ENCODE assay signal across 14 cellular contexts in genomic region chr20:44750081-44750805, GRCh38. TPM values are rescaled to one million over a fixed set of nuclear protein-coding genes. Genes with fewer than 3 reads are reported as not detected.
DNase-seq lines count a peak whose midpoint lies in the region; ATAC-seq and TF ChIP-seq lines count a peak whose summit lies in the region.
"Had no signal": no experiment of that assay in that cellular context is flagged by ENCODE, and none has a peak within 500 bp of the region (broad histone marks: within the 10 kb centered on the region; RNA-seq: fewer than 3 reads in every experiment).

No MANE protein-coding gene starts in this region.

- H3K4me1 Mint-ChIP-seq in natural killer cell treated with Interleukin-12 subunit alpha and Interleukin-12 subunit beta and Interleukin-15 and Interleukin-18, amount 100 ng/mL, for 72 hours (ENCODE audit: low read depth in 2 of 2), result peaks cover 7 to 10% of the 10 kb centered on the region in 2 donors

- no peak for DNase-seq in AG09319 (ENCODE audit: extremely low read depth, low read depth)
- peak; percentile 28 for DNase-seq in GM06990 (ENCODE audit: extremely low read depth, insufficient read length)
- DNase-seq in astrocyte of the spinal cord (ENCODE audit: low read depth, low spot score), result no peak
- peak; percentile 59 for DNase-seq in natural killer cell treated with Interleukin-12 subunit alpha and Interleukin-12 subunit beta and Interleukin-15 and Interleukin-18, amount 100 ng/mL, for 72 hours (ENCODE audit: low spot score)
- no peak for DNase-seq in NCI-H1092 treated with DMSO at 0.1 percent for 48 hours (lab: John Stamatoyannopoulos, UW)
- no peak for DNase-seq in NCI-H128 (lab: John Stamatoyannopoulos, UW; ENCODE audit: unreplicated experiment)
- DNase-seq: activated gamma-delta T cell, esophagus squamous epithelium, immature natural killer cell, retina, SW 1271 had no signal

- H3K36me3 ChIP-seq in GM06990 (ENCODE audit: control insufficient read depth, insufficient read depth, low read length), result no peaks in the 10 kb centered on the region
- H3K36me3 ChIP-seq: esophagus squamous epithelium, suprapubic skin had no signal

- no peaks in the 10 kb centered on the region for H3K36me3 Mint-ChIP-seq in natural killer cell treated with Interleukin-12 subunit alpha and Interleukin-12 subunit beta and Interleukin-15 and Interleukin-18, amount 100 ng/mL, for 72 hours
- H3K36me3 Mint-ChIP-seq: immature natural killer cell had no signal

- H3K27me3 Mint-ChIP-seq in natural killer cell treated with Interleukin-12 subunit alpha and Interleukin-12 subunit beta and Interleukin-15 and Interleukin-18, amount 100 ng/mL, for 72 hours, result peaks cover 18 to 22% of the 10 kb centered on the region in 2 donors

- H3K27me3 ChIP-seq in GM06990 (replicated peaks; ENCODE audit: control insufficient read depth, insufficient read depth, low read length), result peaks cover 2% of the 10 kb centered on the region

- TF ChIP-seq CTCF in AG09319 (IDR thresholded peaks at IDR 0.05; ENCODE audit: low read depth, low read length), result peak; percentile 16
- no peak for TF ChIP-seq CTCF in GM06990 (IDR thresholded peaks at IDR 0.05; ENCODE audit: insufficient read depth, low read length, poor library complexity, severe bottlenecking)
- TF ChIP-seq CTCF in astrocyte of the spinal cord (IDR thresholded peaks at IDR 0.05; ENCODE audit: low read depth, low read length), result peak; percentile 4

- ATAC-seq in natural killer cell treated with Interleukin-12 subunit alpha and Interleukin-12 subunit beta and Interleukin-15 and Interleukin-18, amount 100 ng/mL, for 72 hours, result no peak
- ATAC-seq in GM18868 (IDR thresholded peaks at IDR 0.05; ENCODE audit: unreplicated experiment), result no peak
- no peak for ATAC-seq in HG02973 (IDR thresholded peaks at IDR 0.05; ENCODE audit: unreplicated experiment)

- H3K4me3 ChIP-seq in GM06990 (replicated peaks; ENCODE audit: low read depth, low read length) (no peak overlapping the region), astrocyte of the spinal cord (ENCODE audit: low read depth, low read length) (no peak overlapping the region)
- H3K4me3 ChIP-seq: suprapubic skin had no signal

- H3K4me3 Mint-ChIP-seq in natural killer cell treated with Interleukin-12 subunit alpha and Interleukin-12 subunit beta and Interleukin-15 and Interleukin-18, amount 100 ng/mL, for 72 hours, result no peak overlapping the region
- H3K4me3 Mint-ChIP-seq: immature natural killer cell had no signal

- H3K9me3 Mint-ChIP-seq in natural killer cell treated with Interleukin-12 subunit alpha and Interleukin-12 subunit beta and Interleukin-15 and Interleukin-18, amount 100 ng/mL, for 72 hours, result no peaks in the 10 kb centered on the region
- H3K9me3 Mint-ChIP-seq: immature natural killer cell had no signal

- in situ Hi-C loops in astrocyte of the spinal cord (cut with HindIII; ENCODE audit: low sequenced_read_pairs), result no loop called here

- H3K27ac Mint-ChIP-seq in natural killer cell treated with Interleukin-12 subunit alpha and Interleukin-12 subunit beta and Interleukin-15 and Interleukin-18, amount 100 ng/mL, for 72 hours, result no peak overlapping the region
- H3K27ac Mint-ChIP-seq: immature natural killer cell had no signal

RNA-seq across cellular contexts. Expression of gene KCNK15, which starts 4.6 kb away (rescaled TPM):
- under 1 TPM; 0.28 to 0.50 TPM for total RNA-seq in natural killer cell treated with Interleukin-12 subunit alpha and Interleukin-12 subunit beta and Interleukin-15 and Interleukin-18, amount 100 ng/mL, for 72 hours

RNA-seq across cellular contexts. Expression of gene CCN5, which starts 35.1 kb away (rescaled TPM):
- total RNA-seq in natural killer cell treated with Interleukin-12 subunit alpha and Interleukin-12 subunit beta and Interleukin-15 and Interleukin-18, amount 100 ng/mL, for 72 hours, result not detected

Comparison
In these comparisons a context has a peak if more than half of its experiments do, and no peak if none do; other contexts are left out.
1. DNase-seq: peak in GM06990 (single experiment) and natural killer cell treated with Interleukin-12 subunit alpha and Interleukin-12 subunit beta and Interleukin-15 and Interleukin-18, amount 100 ng/mL, for 72 hours (single experiment); none in AG09319 (single experiment), astrocyte of the spinal cord (single experiment), NCI-H1092 treated with DMSO at 0.1 percent for 48 hours (single experiment) and NCI-H128 (single experiment).